ENCODE assay signal across 8 cellular contexts in the genomic region with DNA sequence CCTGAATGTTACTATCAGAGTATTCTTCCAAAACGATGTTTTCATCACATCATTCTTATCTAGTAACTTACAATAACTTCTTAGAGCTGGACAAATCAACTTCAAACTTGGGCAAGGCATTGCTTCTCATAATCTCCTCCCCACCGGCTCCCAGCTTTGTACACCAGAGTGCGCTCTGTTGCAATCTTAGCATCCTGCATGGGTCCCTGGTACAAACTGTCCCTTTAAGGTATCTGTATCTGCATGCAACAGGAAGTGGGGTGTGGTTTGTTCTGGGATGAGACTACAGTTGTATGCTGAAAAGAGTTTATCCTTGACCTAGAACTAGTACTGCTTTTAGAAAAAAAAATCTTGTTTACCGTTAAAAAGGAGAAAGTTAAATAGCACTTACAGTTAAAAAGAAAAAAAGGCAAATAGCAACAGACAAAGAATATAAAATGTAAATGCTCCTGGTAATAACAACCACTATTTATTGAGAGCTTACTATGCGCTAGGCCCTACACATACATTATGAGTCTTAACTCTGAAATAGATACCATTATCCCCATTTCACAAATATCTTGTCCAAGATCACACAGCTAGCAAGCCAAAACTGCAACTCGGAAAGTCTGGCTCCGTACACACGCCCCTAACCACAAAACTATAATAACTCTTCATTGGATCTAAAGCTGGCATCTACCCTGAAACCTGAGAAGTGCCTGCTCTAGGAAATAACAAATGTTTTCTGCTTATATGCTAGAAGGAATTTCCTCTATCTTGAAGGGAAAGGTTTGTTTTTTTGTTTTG. TPM values are rescaled to one million over a fixed set of nuclear protein-coding genes. Genes with fewer than 3 reads are reported as not detected.
DNase-seq lines count a peak whose midpoint lies in the region; ATAC-seq and TF ChIP-seq lines count a peak whose summit lies in the region.

No MANE protein-coding gene starts in this region.

- H3K36me3 Mint-ChIP-seq in activated T-helper 2 cell treated with anti-CD3 and anti-CD28 coated beads, Interferon-gamma antibody, Interleukin-2, Interleukin-4, amounts not matched to agents 10 μg/mL and 5 μg/mL and 100 μg/mL, durations not matched to agents 14 hours and 24 hours and 36 hours (ENCODE audit: low read depth) = peaks cover 12% of the 10 kb centered on the region

- TF ChIP-seq CTCF in coronary artery (IDR thresholded peaks at IDR 0.05) = no peak

- H3K9me3 Mint-ChIP-seq in activated T-helper 2 cell treated with anti-CD3 and anti-CD28 coated beads, Interferon-gamma antibody, Interleukin-2, Interleukin-4, amounts not matched to agents 10 μg/mL and 5 μg/mL and 100 μg/mL, durations not matched to agents 14 hours and 24 hours and 36 hours = peaks cover 10% of the 10 kb centered on the region

- peak; percentile 100 for ATAC-seq in GM19455 (IDR thresholded peaks at IDR 0.05; ENCODE audit: unreplicated experiment)
- ATAC-seq in HG03460 (IDR thresholded peaks at IDR 0.05; ENCODE audit: unreplicated experiment) = peak; percentile 100
- ATAC-seq in left cardiac atrium = peak; percentile 98 to 99

- intact Hi-C loops in activated T-helper 2 cell treated with anti-CD3 and anti-CD28 coated beads, Interferon-gamma antibody, Interleukin-2, Interleukin-4, amounts not matched to agents 10 μg/mL and 5 μg/mL and 100 μg/mL, durations not matched to agents 14 hours and 24 hours and 36 hours (cut with micrococcal nuclease) = loop anchor here (1.0 to 2.0 kb wide), 12 partner anchors 10 to 308 kb away; a partner anchor contains a TSS
- intact Hi-C loops in left cardiac atrium (cut with DNase I) = loop anchor here (5.0 to 10.0 kb wide), 2 partner anchors 237 to 240 kb away; no protein-coding TSS in a partner anchor

- no peak overlapping the region for H3K4me3 ChIP-seq in coronary artery

- DNase-seq in COLO829 (ENCODE audit: low spot score) (peak; percentile 49), RKO (ENCODE audit: low spot score) (peak; percentile 76), left cardiac atrium (peak; percentile 67), coronary artery (ENCODE audit: low spot score) (no peak)
- peak; percentile 76 for DNase-seq in activated T-helper 2 cell treated with anti-CD3 and anti-CD28 coated beads, Interferon-gamma antibody, Interleukin-2, Interleukin-4, amounts not matched to agents 10 μg/mL and 5 μg/mL and 100 μg/mL, durations not matched to agents 14 hours and 24 hours and 36 hours (ENCODE audit: low spot score)
- DNase-seq in stimulated activated CD4-positive, alpha-beta T cell treated with anti-CD3 and anti-CD28 coated beads, Interleukin-12 subunit alpha, Interleukin-12 subunit beta, amount 100 ng/mL, for 48 hours (ENCODE audit: low read depth in 2 of 3, low spot score in 1 of 3) = peak; percentile 66 to 73 (median 68)

- peak overlapping the region; percentile 43 for H3K4me3 Mint-ChIP-seq in activated T-helper 2 cell treated with anti-CD3 and anti-CD28 coated beads, Interferon-gamma antibody, Interleukin-2, Interleukin-4, amounts not matched to agents 10 μg/mL and 5 μg/mL and 100 μg/mL, durations not matched to agents 14 hours and 24 hours and 36 hours (ENCODE audit: low read depth)

- H3K27ac Mint-ChIP-seq in activated T-helper 2 cell treated with anti-CD3 and anti-CD28 coated beads, Interferon-gamma antibody, Interleukin-2, Interleukin-4, amounts not matched to agents 10 μg/mL and 5 μg/mL and 100 μg/mL, durations not matched to agents 14 hours and 24 hours and 36 hours = peak overlapping the region; percentile 95

- no peaks in the 10 kb centered on the region for H3K27me3 Mint-ChIP-seq in activated T-helper 2 cell treated with anti-CD3 and anti-CD28 coated beads, Interferon-gamma antibody, Interleukin-2, Interleukin-4, amounts not matched to agents 10 μg/mL and 5 μg/mL and 100 μg/mL, durations not matched to agents 14 hours and 24 hours and 36 hours (ENCODE audit: low read depth)

- no peak overlapping the region for H3K27ac ChIP-seq in coronary artery

- H3K4me1 Mint-ChIP-seq in activated T-helper 2 cell treated with anti-CD3 and anti-CD28 coated beads, Interferon-gamma antibody, Interleukin-2, Interleukin-4, amounts not matched to agents 10 μg/mL and 5 μg/mL and 100 μg/mL, durations not matched to agents 14 hours and 24 hours and 36 hours (ENCODE audit: low read depth) = peaks cover 38% of the 10 kb centered on the region

RNA-seq across cellular contexts. Expression of a gene that starts 9.8 kb away (rescaled TPM):
- total RNA-seq in activated T-helper 2 cell treated with anti-CD3 and anti-CD28 coated beads, Interferon-gamma antibody, Interleukin-2, Interleukin-4, amounts not matched to agents 10 μg/mL and 5 μg/mL and 100 μg/mL, durations not matched to agents 14 hours and 24 hours and 36 hours = 33.6 and 36.9 TPM in 2 replicates
- total RNA-seq in left cardiac atrium = 10 to 100 TPM; 33.2 to 36.9 TPM
